Comparison of ENCODE assay signal across 10 cellular contexts in the genomic region with DNA sequence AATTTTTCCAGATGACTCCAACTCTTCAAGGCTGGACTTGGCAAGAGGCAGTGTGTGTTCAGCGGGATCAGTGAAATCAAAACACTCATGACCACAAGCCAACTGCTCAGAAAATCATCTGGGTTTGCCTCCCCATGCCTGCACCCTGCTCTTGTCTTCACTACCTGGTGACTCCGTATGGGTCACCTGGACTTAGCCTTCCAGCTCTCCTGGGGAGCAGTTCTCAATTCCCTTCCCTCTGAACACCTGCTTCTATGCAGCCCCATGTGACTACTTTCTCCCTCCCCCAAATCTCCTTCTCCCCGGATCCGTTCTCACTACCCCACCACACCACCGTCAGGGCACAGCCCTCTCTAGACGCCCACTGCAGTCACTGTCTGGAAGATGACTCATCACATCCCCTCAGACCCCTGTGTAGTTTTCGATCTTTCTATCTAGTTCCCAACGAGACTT.
DNase-seq lines count a peak whose midpoint lies in the region; ATAC-seq, FAIRE-seq and TF ChIP-seq lines count a peak whose summit lies in the region.
"Had no signal": no experiment of that assay in that cellular context is flagged by ENCODE, and none has a peak within 500 bp of the region (broad histone marks: within the 10 kb centered on the region; RNA-seq: fewer than 3 reads in every experiment).

No MANE protein-coding gene starts in this region.

- peaks cover 7 to 29% (median 10%) of the 10 kb centered on the region in 7 donors for H3K4me1 Mint-ChIP-seq in naive thymus-derived CD4-positive, alpha-beta T cell

- no peak for TF ChIP-seq CTCF in NB4 (IDR thresholded peaks at IDR 0.05; ENCODE audit: low read depth, low read length)

- H3K4me1 ChIP-seq in naive thymus-derived CD4-positive, alpha-beta T cell (ENCODE audit: control insufficient read depth in 2 of 2, insufficient read depth in 2 of 2, low read length in 2 of 2): peaks cover 5 to 6% of the 10 kb centered on the region in 2 donors
- H3K4me1 ChIP-seq: upper lobe of right lung had no signal

- no peak overlapping the region for H3K27ac ChIP-seq in naive thymus-derived CD4-positive, alpha-beta T cell (ENCODE audit: low read depth, low read length)
- H3K27ac ChIP-seq: upper lobe of right lung had no signal

- no peaks in the 10 kb centered on the region for H3K9me3 ChIP-seq in naive thymus-derived CD4-positive, alpha-beta T cell (ENCODE audit: control insufficient read depth in 2 of 3, low read length in 3 of 3)
- H3K9me3 ChIP-seq: upper lobe of right lung had no signal

- TF ChIP-seq POLR2A in GM18505 (IDR thresholded peaks at IDR 0.05; ENCODE audit: borderline replicate concordance, extremely low read depth, insufficient read depth, insufficient read length) (no peak), NB4 (IDR thresholded peaks at IDR 0.05; ENCODE audit: extremely low read depth, insufficient read length) (no peak)

- H3K4me3 Mint-ChIP-seq in naive thymus-derived CD4-positive, alpha-beta T cell: no peak overlapping the region

- no peaks in the 10 kb centered on the region for H3K27me3 Mint-ChIP-seq in naive thymus-derived CD4-positive, alpha-beta T cell

- peaks cover 0 to 8% (median 2%) of the 10 kb centered on the region in 11 donors for H3K9me3 Mint-ChIP-seq in naive thymus-derived CD4-positive, alpha-beta T cell

- POLR2A ChIA-PET in naive thymus-derived CD4-positive, alpha-beta T cell (lab: Charles Lee): no interaction called here

- DNase-seq in NB4 (ENCODE audit: low read depth) (peak; percentile 30), occipital lobe (lab: John Stamatoyannopoulos, UW) (no peak), NCI-H1048 (lab: John Stamatoyannopoulos, UW) (no peak), NCI-H82 treated with DMSO at 0.1 percent for 48 hours (lab: John Stamatoyannopoulos, UW; ENCODE audit: unreplicated experiment) (no peak), GM19239 (ENCODE audit: insufficient read length, low spot score) (no peak)
- DNase-seq in naive thymus-derived CD4-positive, alpha-beta T cell: no peak
- DNase-seq: GDM1, upper lobe of right lung had no signal

- intact Hi-C loops in naive thymus-derived CD4-positive, alpha-beta T cell (cut with micrococcal nuclease): no loop called here

- peak overlapping the region in 2 of 9 donors; percentile 30 to 73 for H3K27ac Mint-ChIP-seq in naive thymus-derived CD4-positive, alpha-beta T cell

- H3K36me3 Mint-ChIP-seq in naive thymus-derived CD4-positive, alpha-beta T cell: peaks cover 0 to 8% (median 0%) of the 10 kb centered on the region in 5 donors

- CTCF ChIA-PET in naive thymus-derived CD4-positive, alpha-beta T cell (lab: Charles Lee): no interaction called here

- H3K36me3 ChIP-seq in naive thymus-derived CD4-positive, alpha-beta T cell (ENCODE audit: control insufficient read depth in 2 of 3, insufficient read depth in 3 of 3, low read length in 3 of 3): no peaks in the 10 kb centered on the region
- H3K36me3 ChIP-seq: upper lobe of right lung had no signal

- H3K27me3 ChIP-seq in naive thymus-derived CD4-positive, alpha-beta T cell (ENCODE audit: control insufficient read depth in 2 of 2, insufficient read depth in 2 of 2, low read length in 2 of 2): no peaks in the 10 kb centered on the region
- H3K27me3 ChIP-seq: upper lobe of right lung had no signal

- no peak for FAIRE-seq in GM19239 (lab: Jason Lieb, UNC)

- H3K4me3 ChIP-seq in NB4 (ENCODE audit: low read depth, low read length): no peak overlapping the region
- H3K4me3 ChIP-seq in naive thymus-derived CD4-positive, alpha-beta T cell (ENCODE audit: low read length): no peak overlapping the region
- H3K4me3 ChIP-seq: upper lobe of right lung had no signal

- peak; percentile 72 for ATAC-seq in GM18505 (IDR thresholded peaks at IDR 0.05; ENCODE audit: unreplicated experiment)
- ATAC-seq in GM21723 (IDR thresholded peaks at IDR 0.05; ENCODE audit: unreplicated experiment): peak; percentile 69
- ATAC-seq in naive thymus-derived CD4-positive, alpha-beta T cell: peak; percentile 22
- ATAC-seq: upper lobe of right lung had no signal

Comparison
In these comparisons a context has a peak if more than half of its experiments do, and no peak if none do; other contexts are left out.
1. ATAC-seq: peak in every context shown above with its lines; median percentile 72 in GM18505; 69 in GM21723; 22 in naive thymus-derived CD4-positive, alpha-beta T cell.